In genomic region chrX:151393514-151393913, GRCh38 we compare ENCODE assay signal across 9 cellular contexts. TPM values are rescaled to one million over a fixed set of nuclear protein-coding genes. Genes with fewer than 3 reads are reported as not detected.
DNase-seq lines count a peak whose midpoint lies in the region; ATAC-seq, FAIRE-seq and TF ChIP-seq lines count a peak whose summit lies in the region.
"Had no signal": no experiment of that assay in that cellular context is flagged by ENCODE, and none has a peak within 500 bp of the region (broad histone marks: within the 10 kb centered on the region; RNA-seq: fewer than 3 reads in every experiment).

No MANE protein-coding gene starts in this region.

- ATAC-seq in HG03565 (IDR thresholded peaks at IDR 0.05; ENCODE audit: unreplicated experiment) (peak; percentile 37), GM19328 (IDR thresholded peaks at IDR 0.05; ENCODE audit: unreplicated experiment) (no peak)
- ATAC-seq in activated CD8-positive, alpha-beta T cell treated with anti-CD3 and anti-CD28 coated beads for 36 hours: peak; percentile 60
- ATAC-seq in natural killer cell treated with Interleukin-12 subunit alpha and Interleukin-12 subunit beta and Interleukin-15 and Interleukin-18, amount 100 ng/mL, for 72 hours: peak in 1 of 2 donors; percentile 54

- H3K36me3 Mint-ChIP-seq in activated CD8-positive, alpha-beta T cell treated with anti-CD3 and anti-CD28 coated beads for 36 hours (ENCODE audit: low read depth): peaks cover 4% of the 10 kb centered on the region
- no peaks in the 10 kb centered on the region for H3K36me3 Mint-ChIP-seq in natural killer cell treated with Interleukin-12 subunit alpha and Interleukin-12 subunit beta and Interleukin-15 and Interleukin-18, amount 100 ng/mL, for 72 hours

- H3K27me3 Mint-ChIP-seq in activated CD8-positive, alpha-beta T cell treated with anti-CD3 and anti-CD28 coated beads for 36 hours: no peaks in the 10 kb centered on the region
- no peaks in the 10 kb centered on the region for H3K27me3 Mint-ChIP-seq in natural killer cell treated with Interleukin-12 subunit alpha and Interleukin-12 subunit beta and Interleukin-15 and Interleukin-18, amount 100 ng/mL, for 72 hours

- no peak overlapping the region for H2BK5ac ChIP-seq in mesenchymal stem cell (ENCODE audit: low read depth, low read length, poor library complexity, severe bottlenecking)

- H2BK120ac ChIP-seq in mesenchymal stem cell (ENCODE audit: low read depth, low read length): no peak overlapping the region

- H3K9me3 Mint-ChIP-seq in activated CD8-positive, alpha-beta T cell treated with anti-CD3 and anti-CD28 coated beads for 36 hours: no peaks in the 10 kb centered on the region
- H3K9me3 Mint-ChIP-seq in natural killer cell treated with Interleukin-12 subunit alpha and Interleukin-12 subunit beta and Interleukin-15 and Interleukin-18, amount 100 ng/mL, for 72 hours: no peaks in the 10 kb centered on the region

- no peak overlapping the region for H2AFZ ChIP-seq in mesenchymal stem cell (ENCODE audit: low read depth, low read length)

- no peak overlapping the region for H3K4ac ChIP-seq in mesenchymal stem cell (ENCODE audit: low read depth in 1 of 2, low read length in 2 of 2)

- H3K9ac ChIP-seq in mesenchymal stem cell (ENCODE audit: low read length): no peak overlapping the region

- H3K4me1 ChIP-seq in mesenchymal stem cell (ENCODE audit: control insufficient read depth, insufficient read depth, low read depth, low read length): no peaks in the 10 kb centered on the region

- CTCF ChIA-PET in activated CD8-positive, alpha-beta T cell treated with anti-CD3 and anti-CD28 coated beads for 36 hours (lab: Charles Lee): no interaction called here

- H2AK5ac ChIP-seq in mesenchymal stem cell (ENCODE audit: low read length, severe bottlenecking): no peak overlapping the region

- POLR2A ChIA-PET in activated CD8-positive, alpha-beta T cell treated with anti-CD3 and anti-CD28 coated beads for 36 hours (lab: Charles Lee): no interaction called here

- FAIRE-seq in GM19239 (lab: Jason Lieb, UNC): peak; percentile 55
- FAIRE-seq: endometrium had no signal

- H3K27ac ChIP-seq in mesenchymal stem cell (ENCODE audit: low read length, poor library complexity, severe bottlenecking): no peak overlapping the region

- H3K4me2 ChIP-seq in mesenchymal stem cell (ENCODE audit: low read length, poor library complexity, severe bottlenecking): no peak overlapping the region

- no peak overlapping the region for H4K8ac ChIP-seq in mesenchymal stem cell (ENCODE audit: low read length)

- intact Hi-C loops in activated CD8-positive, alpha-beta T cell treated with anti-CD3 and anti-CD28 coated beads for 36 hours (cut with micrococcal nuclease): no loop called here
- intact Hi-C loops in posterior vena cava (cut with DNase I): no loop called here

- H3K23ac ChIP-seq in mesenchymal stem cell (ENCODE audit: low read length in 2 of 2): no peak overlapping the region

- H3K14ac ChIP-seq in mesenchymal stem cell (ENCODE audit: low read length in 2 of 2): no peak overlapping the region

- peak overlapping the region; percentile 80 for H3K27ac Mint-ChIP-seq in activated CD8-positive, alpha-beta T cell treated with anti-CD3 and anti-CD28 coated beads for 36 hours
- H3K27ac Mint-ChIP-seq in natural killer cell treated with Interleukin-12 subunit alpha and Interleukin-12 subunit beta and Interleukin-15 and Interleukin-18, amount 100 ng/mL, for 72 hours: peak overlapping the region; percentile 60 to 68

- H3K79me1 ChIP-seq in mesenchymal stem cell (replicated peaks; ENCODE audit: low read length, poor library complexity, severe bottlenecking): no peaks in the 10 kb centered on the region

- WGBS in mesenchymal stem cell: no CpG with 5 or more reads among the region's 1 CpG

- no peak for TF ChIP-seq CTCF in activated CD8-positive, alpha-beta T cell treated with anti-CD3 and anti-CD28 coated beads for 36 hours (IDR thresholded peaks at IDR 0.05)

- no peak overlapping the region for H3K18ac ChIP-seq in mesenchymal stem cell (ENCODE audit: low read depth in 1 of 2, low read length in 2 of 2)

- no peak overlapping the region for H4K91ac ChIP-seq in mesenchymal stem cell (ENCODE audit: low read length)

- H3K36me3 ChIP-seq in mesenchymal stem cell (ENCODE audit: control insufficient read depth in 1 of 2, insufficient read depth in 2 of 2, low read depth in 1 of 2, low read length in 2 of 2): no peaks in the 10 kb centered on the region

- H3K4me3 Mint-ChIP-seq in activated CD8-positive, alpha-beta T cell treated with anti-CD3 and anti-CD28 coated beads for 36 hours: no peak overlapping the region
- H3K4me3 Mint-ChIP-seq in natural killer cell treated with Interleukin-12 subunit alpha and Interleukin-12 subunit beta and Interleukin-15 and Interleukin-18, amount 100 ng/mL, for 72 hours: no peak overlapping the region

- no peak overlapping the region for H2BK12ac ChIP-seq in mesenchymal stem cell (ENCODE audit: low read length in 2 of 2)

- DNase-seq in GM19239 (ENCODE audit: insufficient read length, low spot score) (peak; percentile 1), posterior vena cava (ENCODE audit: low spot score) (no peak), NCI-H446 (lab: John Stamatoyannopoulos, UW) (no peak), mesenchymal stem cell (no peak)
- peak; percentile 67 for DNase-seq in activated CD8-positive, alpha-beta T cell treated with anti-CD3 and anti-CD28 coated beads for 36 hours
- DNase-seq in natural killer cell treated with Interleukin-12 subunit alpha and Interleukin-12 subunit beta and Interleukin-15 and Interleukin-18, amount 100 ng/mL, for 72 hours (ENCODE audit: low spot score): no peak

- H2BK15ac ChIP-seq in mesenchymal stem cell (ENCODE audit: low read depth, poor library complexity, severe bottlenecking): no peak overlapping the region

- H3K9me3 ChIP-seq in mesenchymal stem cell (ENCODE audit: control insufficient read depth, low read length): no peaks in the 10 kb centered on the region

- no peak overlapping the region for H3K4me3 ChIP-seq in mesenchymal stem cell (ENCODE audit: insufficient read depth in 1 of 2, low read depth in 1 of 2, low read length in 2 of 2)

- H3K4me1 Mint-ChIP-seq in activated CD8-positive, alpha-beta T cell treated with anti-CD3 and anti-CD28 coated beads for 36 hours (ENCODE audit: low read depth): peaks cover 22% of the 10 kb centered on the region
- peaks cover 12 to 26% of the 10 kb centered on the region in 2 donors for H3K4me1 Mint-ChIP-seq in natural killer cell treated with Interleukin-12 subunit alpha and Interleukin-12 subunit beta and Interleukin-15 and Interleukin-18, amount 100 ng/mL, for 72 hours (ENCODE audit: low read depth in 2 of 2)

- no peaks in the 10 kb centered on the region for H3K27me3 ChIP-seq in mesenchymal stem cell (ENCODE audit: control insufficient read depth in 1 of 2, insufficient read depth in 1 of 2, low read length in 2 of 2)

RNA-seq across cellular contexts. Expression of gene VMA21, which starts 3.5 kb away (rescaled TPM):
- total RNA-seq in activated CD8-positive, alpha-beta T cell treated with anti-CD3 and anti-CD28 coated beads for 36 hours: 10 to 100 TPM; 41.6 to 41.9 TPM
- 10 to 100 TPM; 21.2 to 25.2 TPM for total RNA-seq in natural killer cell treated with Interleukin-12 subunit alpha and Interleukin-12 subunit beta and Interleukin-15 and Interleukin-18, amount 100 ng/mL, for 72 hours
- 10 to 100 TPM; 24.8 to 25.1 TPM for total RNA-seq in posterior vena cava
- polyA plus RNA-seq in mesenchymal stem cell (2013, experiment 1 of 2): 18.6 TPM
- polyA plus RNA-seq in mesenchymal stem cell (2013, experiment 2 of 2): 19.4 TPM

Comparison
In these comparisons a context has a peak if more than half of its experiments do, and no peak if none do; other contexts are left out.
1. DNase-seq: peak in GM19239 (single experiment) and activated CD8-positive, alpha-beta T cell treated with anti-CD3 and anti-CD28 coated beads for 36 hours (single experiment); none in natural killer cell treated with Interleukin-12 subunit alpha and Interleukin-12 subunit beta and Interleukin-15 and Interleukin-18, amount 100 ng/mL, for 72 hours (single experiment), posterior vena cava (single experiment), NCI-H446 (0 of 2) and mesenchymal stem cell (single experiment).